ENCODE assay signal across 1 cellular context in the genomic region with DNA sequence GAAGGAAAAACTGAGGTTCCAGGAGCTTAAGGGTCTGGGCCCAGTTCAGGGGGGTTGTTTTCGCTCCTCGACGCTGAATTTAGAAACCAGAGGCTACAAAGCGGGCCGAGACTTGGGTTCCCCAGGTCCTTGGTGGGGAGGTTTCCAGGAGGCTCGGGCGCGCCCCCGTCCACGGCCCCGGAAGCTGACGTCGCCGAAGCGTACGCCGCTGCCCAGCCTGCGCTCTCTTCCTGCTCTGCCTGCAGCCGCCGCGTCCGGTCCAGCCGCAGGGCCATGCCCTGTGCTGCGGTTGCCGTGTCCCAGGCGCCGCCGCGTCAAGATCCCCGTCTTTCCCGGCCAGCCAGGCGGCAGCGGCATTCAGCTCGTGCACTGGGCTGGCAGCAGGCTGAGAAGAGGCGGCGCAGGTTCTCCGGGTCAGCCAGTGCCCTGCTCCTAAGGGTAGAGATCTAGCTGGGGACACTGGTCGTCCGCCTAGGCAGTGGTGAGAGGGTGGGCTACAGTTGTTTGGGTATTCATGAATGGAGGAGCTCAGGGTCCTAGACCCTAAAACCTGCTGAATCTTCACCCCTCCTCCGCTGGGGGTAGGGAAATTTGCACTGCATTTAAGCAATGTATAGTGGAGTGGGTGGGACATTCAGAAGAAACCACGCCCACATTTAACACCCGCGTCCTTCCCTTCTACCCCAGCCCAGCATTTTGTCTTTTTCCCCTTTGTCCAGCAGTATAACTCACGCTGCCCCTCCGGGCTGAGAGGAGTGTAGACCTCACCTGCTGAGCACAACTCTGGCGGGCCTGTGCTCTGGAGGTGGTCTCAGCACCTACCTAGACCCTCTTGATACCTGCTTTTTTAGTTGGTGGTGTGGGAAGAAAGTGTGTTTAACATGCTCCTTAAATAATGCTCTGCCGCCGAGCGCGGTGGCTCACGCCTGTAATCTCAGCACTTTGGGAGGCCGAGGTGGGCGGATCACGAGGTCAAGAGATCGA.
TF ChIP-seq lines count a peak whose summit lies in the region.

No MANE protein-coding gene starts in this region.

TF ChIP-seq in HepG2, 621 proteins besides CTCF, POLR2A, EP300 and RAD21 (continued from another document and continues in another):
- TF ChIP-seq, protein P1, sequence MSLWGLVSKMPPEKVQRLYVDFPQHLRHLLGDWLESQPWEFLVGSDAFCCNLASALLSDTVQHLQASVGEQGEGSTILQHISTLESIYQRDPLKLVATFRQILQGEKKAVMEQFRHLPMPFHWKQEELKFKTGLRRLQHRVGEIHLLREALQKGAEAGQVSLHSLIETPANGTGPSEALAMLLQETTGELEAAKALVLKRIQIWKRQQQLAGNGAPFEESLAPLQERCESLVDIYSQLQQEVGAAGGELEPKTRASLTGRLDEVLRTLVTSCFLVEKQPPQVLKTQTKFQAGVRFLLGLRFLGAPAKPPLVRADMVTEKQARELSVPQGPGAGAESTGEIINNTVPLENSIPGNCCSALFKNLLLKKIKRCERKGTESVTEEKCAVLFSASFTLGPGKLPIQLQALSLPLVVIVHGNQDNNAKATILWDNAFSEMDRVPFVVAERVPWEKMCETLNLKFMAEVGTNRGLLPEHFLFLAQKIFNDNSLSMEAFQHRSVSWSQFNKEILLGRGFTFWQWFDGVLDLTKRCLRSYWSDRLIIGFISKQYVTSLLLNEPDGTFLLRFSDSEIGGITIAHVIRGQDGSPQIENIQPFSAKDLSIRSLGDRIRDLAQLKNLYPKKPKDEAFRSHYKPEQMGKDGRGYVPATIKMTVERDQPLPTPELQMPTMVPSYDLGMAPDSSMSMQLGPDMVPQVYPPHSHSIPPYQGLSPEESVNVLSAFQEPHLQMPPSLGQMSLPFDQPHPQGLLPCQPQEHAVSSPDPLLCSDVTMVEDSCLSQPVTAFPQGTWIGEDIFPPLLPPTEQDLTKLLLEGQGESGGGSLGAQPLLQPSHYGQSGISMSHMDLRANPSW (CRISPR knock-in tag; IDR thresholded peaks at IDR 0.05; ENCODE audit: borderline replicate concordance) = no peak
- TF ChIP-seq ZNF772 (CRISPR knock-in tag; IDR thresholded peaks at IDR 0.05) (peak; percentile 86), NFIC (IDR thresholded peaks at IDR 0.05; ENCODE audit: low read length) (0 out of 2 replicates have a peak, but pooled peaks have one; percentile 51), ZNF552 (CRISPR knock-in tag; IDR thresholded peaks at IDR 0.05; ENCODE audit: borderline replicate concordance) (peak; percentile 87; the same call in 1 of the 2 replicates), FIP1L1 (IDR thresholded peaks at IDR 0.05; ENCODE audit: borderline replicate concordance, insufficient read depth, low read depth, low read length) (no peak), ZSCAN9 (CRISPR knock-in tag; IDR thresholded peaks at IDR 0.05; ENCODE audit: borderline replicate concordance) (no peak; the same call in none of the 2 replicates), KDM4B (CRISPR knock-in tag; IDR thresholded peaks at IDR 0.05) (peak; percentile 88; the same call in 1 of the 2 replicates), RBFOX2 (IDR thresholded peaks at IDR 0.05; ENCODE audit: low read depth, low read length) (peak; percentile 97), ZFP41 (CRISPR knock-in tag; IDR thresholded peaks at IDR 0.05; ENCODE audit: borderline replicate concordance) (no peak; the same call in 1 of the 2 replicates), SIX1 (CRISPR knock-in tag; IDR thresholded peaks at IDR 0.05; ENCODE audit: borderline replicate concordance) (no peak; the same call in 1 of the 2 replicates), ZNF354B (CRISPR knock-in tag; IDR thresholded peaks at IDR 0.05) (0 out of 2 replicates have a peak, but pooled peaks have one; percentile 88), ZKSCAN8 (CRISPR knock-in tag; IDR thresholded peaks at IDR 0.05; ENCODE audit: borderline replicate concordance) (peak; percentile 38; the same call in 1 of the 2 replicates), ERF (CRISPR knock-in tag; IDR thresholded peaks at IDR 0.05) (peak; percentile 73), ZNF614 (CRISPR knock-in tag; IDR thresholded peaks at IDR 0.05; ENCODE audit: borderline replicate concordance) (peak; percentile 90; the same call in 1 of the 2 replicates), ZSCAN21 (CRISPR knock-in tag; IDR thresholded peaks at IDR 0.05; ENCODE audit: borderline replicate concordance) (peak; percentile 79; the same call in 1 of the 2 replicates), ZNF12 (CRISPR knock-in tag; IDR thresholded peaks at IDR 0.05) (peak; percentile 80), GATA4 (IDR thresholded peaks at IDR 0.05; ENCODE audit: borderline replicate concordance, low read depth) (peak; percentile 69; the same call in 1 of the 2 replicates), SNAI1 (CRISPR knock-in tag; IDR thresholded peaks at IDR 0.05; ENCODE audit: borderline replicate concordance) (0 out of 2 replicates have a peak, but pooled peaks have one; percentile 44), RBAK (CRISPR knock-in tag; IDR thresholded peaks at IDR 0.05) (peak; percentile 69; the same call in 1 of the 2 replicates), ZNF230 (CRISPR knock-in tag; IDR thresholded peaks at IDR 0.05) (peak; percentile 32; the same call in 1 of the 2 replicates), ZNF724P (CRISPR knock-in tag; IDR thresholded peaks at IDR 0.05; ENCODE audit: borderline replicate concordance) (peak; percentile 65; the same call in 1 of the 2 replicates), CBFB (CRISPR knock-in tag; IDR thresholded peaks at IDR 0.05) (peak; percentile 93), ZFP36 (IDR thresholded peaks at IDR 0.05; ENCODE audit: borderline replicate concordance, low read depth, low read length, partially characterized antibody) (no peak), KMT2B (CRISPR knock-in tag; IDR thresholded peaks at IDR 0.05) (peak; percentile 85), YY1 (IDR thresholded peaks at IDR 0.05; ENCODE audit: insufficient read depth, insufficient replicate concordance, low read depth, low read length) (peak; percentile 63), CCAR2 (optimal IDR thresholded peaks at IDR 0.05; ENCODE audit: low read depth, low read length) (peak; percentile 44), BRCA1 (CRISPR knock-in tag; IDR thresholded peaks at IDR 0.05) (peak; percentile 91; the same call in 1 of the 2 replicates), TMF1 (CRISPR knock-in tag; IDR thresholded peaks at IDR 0.05; ENCODE audit: low read depth) (peak; percentile 48; the same call in 1 of the 2 replicates), ZNF850 (CRISPR knock-in tag; conservative IDR thresholded peaks at IDR 0.05) (no peak), MBD4 (IDR thresholded peaks at IDR 0.05; ENCODE audit: borderline replicate concordance, low read length) (no peak), ZNF547 (CRISPR knock-in tag; IDR thresholded peaks at IDR 0.05) (peak; percentile 94; the same call in 1 of the 2 replicates), MEF2D (CRISPR knock-in tag; IDR thresholded peaks at IDR 0.05) (peak; percentile 79), U2AF2 (IDR thresholded peaks at IDR 0.05; ENCODE audit: low read depth, low read length) (no peak), ZNF709 (CRISPR knock-in tag; IDR thresholded peaks at IDR 0.05) (0 out of 2 replicates have a peak, but pooled peaks have one; percentile 83), ZNF775 (CRISPR knock-in tag; IDR thresholded peaks at IDR 0.05; ENCODE audit: borderline replicate concordance) (0 out of 2 replicates have a peak, but pooled peaks have one; percentile 23), PHF8 (CRISPR knock-in tag; IDR thresholded peaks at IDR 0.05) (peak; percentile 99), NFIB (CRISPR knock-in tag; IDR thresholded peaks at IDR 0.05; ENCODE audit: borderline replicate concordance) (no peak), POLR2G (IDR thresholded peaks at IDR 0.05; ENCODE audit: low read depth, low read length) (peak; percentile 90), ATAD3A (CRISPR knock-in tag; IDR thresholded peaks at IDR 0.05) (no peak), FOSL1 (CRISPR knock-in tag; IDR thresholded peaks at IDR 0.05; ENCODE audit: borderline replicate concordance) (peak; percentile 22; the same call in 1 of the 2 replicates), ZNF549 (CRISPR knock-in tag; IDR thresholded peaks at IDR 0.05) (no peak), SATB2 (CRISPR knock-in tag; IDR thresholded peaks at IDR 0.05) (0 out of 2 replicates have a peak, but pooled peaks have one; percentile 80), ZNF703 (CRISPR knock-in tag; IDR thresholded peaks at IDR 0.05; ENCODE audit: borderline replicate concordance) (peak; percentile 18; the same call in 1 of the 2 replicates), HMGA1 (CRISPR knock-in tag; conservative IDR thresholded peaks at IDR 0.05) (no peak), NCOR1 (IDR thresholded peaks at IDR 0.05; ENCODE audit: borderline replicate concordance, low read length) (no peak), RARG (CRISPR knock-in tag; IDR thresholded peaks at IDR 0.05; ENCODE audit: low read depth) (no peak), ZNF567 (CRISPR knock-in tag; IDR thresholded peaks at IDR 0.05; ENCODE audit: borderline replicate concordance) (no peak)
- TF ChIP-seq, protein P2, sequence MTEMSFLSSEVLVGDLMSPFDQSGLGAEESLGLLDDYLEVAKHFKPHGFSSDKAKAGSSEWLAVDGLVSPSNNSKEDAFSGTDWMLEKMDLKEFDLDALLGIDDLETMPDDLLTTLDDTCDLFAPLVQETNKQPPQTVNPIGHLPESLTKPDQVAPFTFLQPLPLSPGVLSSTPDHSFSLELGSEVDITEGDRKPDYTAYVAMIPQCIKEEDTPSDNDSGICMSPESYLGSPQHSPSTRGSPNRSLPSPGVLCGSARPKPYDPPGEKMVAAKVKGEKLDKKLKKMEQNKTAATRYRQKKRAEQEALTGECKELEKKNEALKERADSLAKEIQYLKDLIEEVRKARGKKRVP (CRISPR knock-in tag; IDR thresholded peaks at IDR 0.05) = 0 out of 4 replicates have a peak, but pooled peaks of 1 of the 2 experiments have one; percentile 32
- TF ChIP-seq, protein P3, sequence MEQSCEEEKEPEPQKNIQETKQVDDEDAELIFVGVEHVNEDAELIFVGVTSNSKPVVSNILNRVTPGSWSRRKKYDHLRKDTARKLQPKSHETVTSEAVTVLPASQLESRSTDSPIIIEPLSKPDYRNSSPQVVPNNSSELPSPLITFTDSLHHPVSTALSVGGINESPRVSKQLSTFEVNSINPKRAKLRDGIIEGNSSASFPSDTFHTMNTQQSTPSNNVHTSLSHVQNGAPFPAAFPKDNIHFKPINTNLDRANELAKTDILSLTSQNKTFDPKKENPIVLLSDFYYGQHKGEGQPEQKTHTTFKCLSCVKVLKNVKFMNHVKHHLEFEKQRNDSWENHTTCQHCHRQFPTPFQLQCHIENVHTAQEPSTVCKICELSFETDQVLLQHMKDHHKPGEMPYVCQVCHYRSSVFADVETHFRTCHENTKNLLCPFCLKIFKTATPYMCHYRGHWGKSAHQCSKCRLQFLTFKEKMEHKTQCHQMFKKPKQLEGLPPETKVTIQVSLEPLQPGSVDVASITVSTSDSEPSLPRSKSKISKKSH (CRISPR knock-in tag; IDR thresholded peaks at IDR 0.05; ENCODE audit: borderline replicate concordance) = peak; percentile 69; the same call in 1 of the 2 replicates
- TF ChIP-seq, protein P4, sequence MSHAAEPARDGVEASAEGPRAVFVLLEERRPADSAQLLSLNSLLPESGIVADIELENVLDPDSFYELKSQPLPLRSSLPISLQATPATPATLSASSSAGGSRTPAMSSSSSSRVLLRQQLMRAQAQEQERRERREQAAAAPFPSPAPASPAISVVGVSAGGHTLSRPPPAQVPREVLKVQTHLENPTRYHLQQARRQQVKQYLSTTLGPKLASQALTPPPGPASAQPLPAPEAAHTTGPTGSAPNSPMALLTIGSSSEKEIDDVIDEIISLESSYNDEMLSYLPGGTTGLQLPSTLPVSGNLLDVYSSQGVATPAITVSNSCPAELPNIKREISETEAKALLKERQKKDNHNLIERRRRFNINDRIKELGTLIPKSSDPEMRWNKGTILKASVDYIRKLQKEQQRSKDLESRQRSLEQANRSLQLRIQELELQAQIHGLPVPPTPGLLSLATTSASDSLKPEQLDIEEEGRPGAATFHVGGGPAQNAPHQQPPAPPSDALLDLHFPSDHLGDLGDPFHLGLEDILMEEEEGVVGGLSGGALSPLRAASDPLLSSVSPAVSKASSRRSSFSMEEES (CRISPR knock-in tag; IDR thresholded peaks at IDR 0.05) = peak; percentile 32; the same call in 1 of the 2 replicates
- TF ChIP-seq, protein P5, sequence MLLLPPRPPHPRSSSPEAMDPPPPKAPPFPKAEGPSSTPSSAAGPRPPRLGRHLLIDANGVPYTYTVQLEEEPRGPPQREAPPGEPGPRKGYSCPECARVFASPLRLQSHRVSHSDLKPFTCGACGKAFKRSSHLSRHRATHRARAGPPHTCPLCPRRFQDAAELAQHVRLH (CRISPR knock-in tag; IDR thresholded peaks at IDR 0.05; ENCODE audit: borderline replicate concordance, low read depth) = peak; percentile 33; the same call in 1 of the 2 replicates
- TF ChIP-seq, protein P6, sequence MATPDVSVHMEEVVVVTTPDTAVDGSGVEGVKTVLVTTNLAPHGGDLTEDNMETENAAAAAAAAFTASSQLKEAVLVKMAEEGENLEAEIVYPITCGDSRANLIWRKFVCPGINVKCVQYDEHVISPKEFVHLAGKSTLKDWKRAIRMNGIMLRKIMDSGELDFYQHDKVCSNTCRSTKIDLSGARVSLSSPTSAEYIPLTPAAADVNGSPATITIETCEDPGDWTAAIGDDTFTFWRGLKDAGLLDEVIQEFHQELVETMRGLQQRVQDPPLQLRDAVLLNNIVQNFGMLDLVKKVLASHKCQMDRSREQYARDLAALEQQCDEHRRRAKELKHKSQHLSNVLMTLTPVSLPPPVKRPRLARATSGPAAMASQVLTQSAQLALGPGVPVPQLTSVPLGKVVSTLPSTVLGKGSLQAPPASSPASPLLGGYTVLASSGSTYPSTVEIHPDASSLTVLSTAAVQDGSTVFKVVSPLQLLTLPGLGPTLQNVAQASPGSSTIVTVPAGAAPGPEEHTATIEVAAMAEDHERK (CRISPR knock-in tag; IDR thresholded peaks at IDR 0.05; ENCODE audit: low read depth) = peak; percentile 57; the same call in 1 of the 2 replicates
- TF ChIP-seq, protein P7, sequence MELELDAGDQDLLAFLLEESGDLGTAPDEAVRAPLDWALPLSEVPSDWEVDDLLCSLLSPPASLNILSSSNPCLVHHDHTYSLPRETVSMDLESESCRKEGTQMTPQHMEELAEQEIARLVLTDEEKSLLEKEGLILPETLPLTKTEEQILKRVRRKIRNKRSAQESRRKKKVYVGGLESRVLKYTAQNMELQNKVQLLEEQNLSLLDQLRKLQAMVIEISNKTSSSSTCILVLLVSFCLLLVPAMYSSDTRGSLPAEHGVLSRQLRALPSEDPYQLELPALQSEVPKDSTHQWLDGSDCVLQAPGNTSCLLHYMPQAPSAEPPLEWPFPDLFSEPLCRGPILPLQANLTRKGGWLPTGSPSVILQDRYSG (CRISPR knock-in tag; IDR thresholded peaks at IDR 0.05) = peak; percentile 91
- TF ChIP-seq, protein P8, sequence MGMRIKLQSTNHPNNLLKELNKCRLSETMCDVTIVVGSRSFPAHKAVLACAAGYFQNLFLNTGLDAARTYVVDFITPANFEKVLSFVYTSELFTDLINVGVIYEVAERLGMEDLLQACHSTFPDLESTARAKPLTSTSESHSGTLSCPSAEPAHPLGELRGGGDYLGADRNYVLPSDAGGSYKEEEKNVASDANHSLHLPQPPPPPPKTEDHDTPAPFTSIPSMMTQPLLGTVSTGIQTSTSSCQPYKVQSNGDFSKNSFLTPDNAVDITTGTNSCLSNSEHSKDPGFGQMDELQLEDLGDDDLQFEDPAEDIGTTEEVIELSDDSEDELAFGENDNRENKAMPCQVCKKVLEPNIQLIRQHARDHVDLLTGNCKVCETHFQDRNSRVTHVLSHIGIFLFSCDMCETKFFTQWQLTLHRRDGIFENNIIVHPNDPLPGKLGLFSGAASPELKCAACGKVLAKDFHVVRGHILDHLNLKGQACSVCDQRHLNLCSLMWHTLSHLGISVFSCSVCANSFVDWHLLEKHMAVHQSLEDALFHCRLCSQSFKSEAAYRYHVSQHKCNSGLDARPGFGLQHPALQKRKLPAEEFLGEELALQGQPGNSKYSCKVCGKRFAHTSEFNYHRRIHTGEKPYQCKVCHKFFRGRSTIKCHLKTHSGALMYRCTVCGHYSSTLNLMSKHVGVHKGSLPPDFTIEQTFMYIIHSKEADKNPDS (CRISPR knock-in tag; IDR thresholded peaks at IDR 0.05) = no peak
